In the genomic region with DNA sequence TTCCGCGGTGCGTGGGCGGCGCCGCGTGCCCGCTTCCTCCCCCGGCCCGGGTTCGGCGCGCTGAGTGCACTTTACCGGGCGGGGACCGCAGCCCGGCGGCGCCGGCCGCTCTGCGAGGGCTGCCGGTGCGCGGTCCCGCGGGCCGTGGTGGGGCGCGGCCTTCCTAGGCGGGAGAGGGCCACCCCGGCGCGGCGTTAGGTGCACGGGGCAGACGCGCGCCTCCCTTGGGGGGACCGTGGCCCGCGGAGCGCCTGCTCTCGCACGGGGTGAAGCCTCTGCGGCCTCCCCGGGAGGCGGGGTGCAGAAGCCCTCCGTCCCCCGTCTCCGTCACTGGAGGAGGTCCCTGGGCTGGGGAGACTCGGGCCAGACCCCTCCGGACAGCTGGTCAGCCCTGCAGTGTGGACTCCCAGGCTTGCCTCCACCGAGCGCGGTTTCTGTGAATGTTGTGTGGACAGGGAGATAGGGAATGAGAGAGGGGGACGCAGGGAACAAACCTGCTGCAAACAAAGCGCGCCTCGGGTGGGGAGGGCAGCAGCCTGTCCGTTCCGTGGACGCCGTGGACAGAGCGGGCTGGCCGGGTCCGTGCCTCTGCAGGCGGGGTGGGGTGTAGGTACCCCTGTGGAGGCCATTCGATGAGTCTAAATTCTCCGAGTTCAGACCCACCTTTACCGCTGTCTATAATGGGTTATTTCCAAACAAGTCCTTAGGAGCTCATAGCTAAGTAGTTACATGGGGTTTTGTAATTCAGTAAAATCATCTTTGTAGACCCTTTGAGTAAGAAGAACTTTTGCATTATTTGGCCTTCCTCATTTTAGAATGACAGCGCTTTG, we compare ENCODE assay signal across 8 cellular contexts. TPM values are rescaled to one million over a fixed set of nuclear protein-coding genes. Genes with fewer than 3 reads are reported as not detected.
A peak's percentile ranks its signal among the peaks of the same experiment; 100 is the strongest.
DNase-seq lines count a peak whose midpoint lies in the region; ATAC-seq and TF ChIP-seq lines count a peak whose summit lies in the region.

No MANE protein-coding gene starts in this region.

- H3K4me3 ChIP-seq in CD8-positive, alpha-beta T cell (ENCODE audit: low read depth, low read length), result peak overlapping the region; percentile 90
- H3K4me3 ChIP-seq in cardiac muscle cell, result peak overlapping the region; percentile 90
- peak overlapping the region; percentile 90 for H3K4me3 ChIP-seq in rectal smooth muscle tissue (ENCODE audit: low read length)

- H3K9ac ChIP-seq in rectal smooth muscle tissue (ENCODE audit: low read length), result peak overlapping the region; percentile 1

- intact Hi-C loops in CD8-positive, alpha-beta T cell (cut with DNase I, micrococcal nuclease), result loop anchor here (1.0 to 10.0 kb wide), 3 partner anchors 54 to 302 kb away; partner anchors contain the start of genes RAB40B (in 1 of the 2) and WDR45B (in 1 of the 2)

- no peak for DNase-seq in CD8-positive, alpha-beta T cell
- DNase-seq in activated T-helper 1 cell treated with Interleukin-2 at 50 U/mL for 16 hours (ENCODE audit: low read depth) (peak; percentile 37), cardiac muscle cell (ENCODE audit: low read depth in 1 of 2, low spot score in 1 of 2) (peak; percentile 27 to 52), HEK293T (ENCODE audit: extremely low spot score) (no peak), mesenteric fat pad (ENCODE audit: low spot score) (no peak)

- H3K9me3 ChIP-seq in CD8-positive, alpha-beta T cell (ENCODE audit: low read length), result no peaks in the 10 kb centered on the region
- H3K9me3 ChIP-seq in cardiac muscle cell (ENCODE audit: low read depth), result no peaks in the 10 kb centered on the region

- CTCF ChIA-PET in CD8-positive, alpha-beta T cell (lab: Charles Lee), result no interaction called here
- CTCF ChIA-PET in HEK293T (lab: Yijun Ruan, JAX), result interaction anchor here (0.6 kb wide), 1 partner anchor 201 kb away, joined by 3 read pairs; no protein-coding TSS in a partner anchor

- POLR2A ChIA-PET in CD8-positive, alpha-beta T cell (lab: Charles Lee), result no interaction called here
- POLR2A ChIA-PET in HEK293T (lab: Yijun Ruan, JAX), result no interaction called here

- peaks cover 14% of the 10 kb centered on the region for H3K36me3 Mint-ChIP-seq in CD8-positive, alpha-beta T cell

- TF ChIP-seq CTCF in CD8-positive, alpha-beta T cell (IDR thresholded peaks at IDR 0.05), result no peak
- TF ChIP-seq CTCF in cardiac muscle cell (IDR thresholded peaks at IDR 0.05; ENCODE audit: low read depth, low read length), result no peak

- H3K9me3 Mint-ChIP-seq in CD8-positive, alpha-beta T cell, result peaks cover 2% of the 10 kb centered on the region

- H3K36me3 ChIP-seq in CD8-positive, alpha-beta T cell (ENCODE audit: insufficient read depth, low read length), result no peaks in the 10 kb centered on the region
- no peaks in the 10 kb centered on the region for H3K36me3 ChIP-seq in cardiac muscle cell
- H3K36me3 ChIP-seq in rectal smooth muscle tissue (ENCODE audit: control insufficient read depth, insufficient read depth, low read length), result no peaks in the 10 kb centered on the region

- H3K4me1 ChIP-seq in CD8-positive, alpha-beta T cell (ENCODE audit: insufficient read depth, low read length), result peaks cover 17% of the 10 kb centered on the region
- H3K4me1 ChIP-seq in cardiac muscle cell (ENCODE audit: low read depth), result peaks cover 6% of the 10 kb centered on the region
- H3K4me1 ChIP-seq in rectal smooth muscle tissue (ENCODE audit: control insufficient read depth, insufficient read depth, low read length), result peaks cover 7% of the 10 kb centered on the region

- peak; percentile 6 for ATAC-seq in CD8-positive, alpha-beta T cell
- ATAC-seq in GM19397 (IDR thresholded peaks at IDR 0.05; ENCODE audit: unreplicated experiment), result peak; percentile 9
- peak; percentile 6 for ATAC-seq in HG03469 (IDR thresholded peaks at IDR 0.05; ENCODE audit: unreplicated experiment)

- peak overlapping the region; percentile 27 for H3K27ac Mint-ChIP-seq in CD8-positive, alpha-beta T cell

- H3K27me3 ChIP-seq in CD8-positive, alpha-beta T cell (ENCODE audit: insufficient read depth, low read length), result no peaks in the 10 kb centered on the region
- H3K27me3 ChIP-seq in cardiac muscle cell (no peaks in the 10 kb centered on the region), rectal smooth muscle tissue (ENCODE audit: control insufficient read depth, insufficient read depth, low read length) (no peaks in the 10 kb centered on the region)

- H3K27ac ChIP-seq in CD8-positive, alpha-beta T cell (ENCODE audit: low read depth, low read length), result peak overlapping the region; percentile 61
- H3K27ac ChIP-seq in cardiac muscle cell, result peak overlapping the region; percentile 82
- H3K27ac ChIP-seq in rectal smooth muscle tissue (ENCODE audit: low read depth, low read length), result peak overlapping the region; percentile 91

- no peaks in the 10 kb centered on the region for H3K27me3 Mint-ChIP-seq in CD8-positive, alpha-beta T cell (ENCODE audit: low read depth)

- peaks cover 28% of the 10 kb centered on the region for H3K4me1 Mint-ChIP-seq in CD8-positive, alpha-beta T cell (ENCODE audit: low read depth)

- H3K4me3 Mint-ChIP-seq in CD8-positive, alpha-beta T cell, result peak overlapping the region; percentile 82

TF ChIP-seq in HEK293T, 16 proteins besides CTCF, POLR2A, EP300 and RAD21:
- no peak for TF ChIP-seq ELF4 (IDR thresholded peaks at IDR 0.05)
- no peak for TF ChIP-seq FOXK2 (IDR thresholded peaks at IDR 0.05)
- no peak for TF ChIP-seq BHLHE40 (IDR thresholded peaks at IDR 0.05; ENCODE audit: borderline replicate concordance)
- TF ChIP-seq NFRKB (IDR thresholded peaks at IDR 0.05), result no peak
- no peak for TF ChIP-seq CTBP1 (IDR thresholded peaks at IDR 0.05; ENCODE audit: borderline replicate concordance)
- no peak for TF ChIP-seq ARNT (IDR thresholded peaks at IDR 0.05)
- TF ChIP-seq FOXA1 (IDR thresholded peaks at IDR 0.05), result no peak
- no peak for TF ChIP-seq ZNF384 (IDR thresholded peaks at IDR 0.05)
- TF ChIP-seq L3MBTL2 (conservative IDR thresholded peaks at IDR 0.05), result no peak
- no peak for TF ChIP-seq HDGF (IDR thresholded peaks at IDR 0.05; ENCODE audit: borderline replicate concordance)
- no peak for TF ChIP-seq SUZ12 (IDR thresholded peaks at IDR 0.05)
- no peak for TF ChIP-seq LEF1 (IDR thresholded peaks at IDR 0.05; ENCODE audit: borderline replicate concordance)

RNA-seq across cellular contexts. Expression of gene TBCD, which starts 0.7 kb away (rescaled TPM):
- 10 to 100 TPM; 78.3 to 91.2 TPM for total RNA-seq in CD8-positive, alpha-beta T cell
- total RNA-seq in cardiac muscle cell, result 32.1 and 55.7 TPM in 2 replicates
- polyA plus RNA-seq in cardiac muscle cell, result 66.0 and 106 TPM in 2 replicates
- total RNA-seq in mesenteric fat pad, result 128 TPM

RNA-seq across cellular contexts. Expression of gene FN3K, which starts 17.2 kb away (rescaled TPM):
- 1 to 10 TPM; 3.1 to 3.4 TPM for total RNA-seq in CD8-positive, alpha-beta T cell
- total RNA-seq in cardiac muscle cell, result 20.0 and 20.6 TPM in 2 replicates
- polyA plus RNA-seq in cardiac muscle cell, result 10.3 and 18.1 TPM in 2 replicates
- total RNA-seq in mesenteric fat pad, result 19.3 TPM

RNA-seq across cellular contexts. Expression of gene FN3KRP, which starts 36.1 kb away (rescaled TPM):
- 10 to 100 TPM; 29.3 to 30.9 TPM for total RNA-seq in CD8-positive, alpha-beta T cell
- 10.9 and 18.6 TPM in 2 replicates for total RNA-seq in cardiac muscle cell
- 30.7 and 38.7 TPM in 2 replicates for polyA plus RNA-seq in cardiac muscle cell
- total RNA-seq in mesenteric fat pad, result 20.4 TPM

RNA-seq across cellular contexts. Expression of gene RAB40B, which starts 54.1 kb away (rescaled TPM):
- total RNA-seq in CD8-positive, alpha-beta T cell, result 1 to 10 TPM; 1.1 to 1.2 TPM
- total RNA-seq in cardiac muscle cell (29.7 and 38.9 TPM in 2 replicates), mesenteric fat pad (5.5 TPM)
- 28.9 and 42.8 TPM in 2 replicates for polyA plus RNA-seq in cardiac muscle cell

Comparison
In these comparisons a context has a peak if more than half of its experiments do, and no peak if none do; other contexts are left out.
1. DNase-seq: peak in activated T-helper 1 cell treated with Interleukin-2 at 50 U/mL for 16 hours (single experiment) and cardiac muscle cell (2 of 2); none in CD8-positive, alpha-beta T cell (0 of 7), HEK293T (single experiment) and mesenteric fat pad (single experiment).
2. Peak in every context shown above with its lines, with median percentiles within 50 percentile points of each other: ATAC-seq, H3K27ac ChIP-seq and H3K4me3 ChIP-seq.